Comparison of ENCODE assay signal across 1 cellular context in the genomic region with DNA sequence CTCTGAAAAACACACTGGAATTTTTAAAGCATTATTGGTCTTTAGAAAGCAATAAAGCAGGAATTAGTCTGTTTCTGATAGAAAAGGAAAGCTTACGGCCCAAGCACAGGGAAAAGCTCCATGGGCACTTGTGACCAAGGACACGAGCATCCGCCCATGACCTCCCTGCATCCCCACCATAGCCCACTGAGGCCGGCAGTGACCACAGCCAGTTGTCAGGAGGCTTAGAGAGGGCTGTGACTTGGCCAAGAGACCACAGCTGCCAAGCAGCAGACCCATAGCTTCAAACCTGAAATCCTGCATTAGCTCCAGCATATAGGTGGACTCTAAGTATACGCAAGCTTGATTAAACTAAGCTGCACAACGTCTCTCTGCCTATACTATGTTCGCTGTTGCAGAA.
TF ChIP-seq lines count a peak whose summit lies in the region.

No MANE protein-coding gene starts in this region.

TF ChIP-seq in H1, 55 proteins besides CTCF, POLR2A, EP300 and RAD21:
- TF ChIP-seq BCL11A (IDR thresholded peaks at IDR 0.05; ENCODE audit: low read depth in 2 of 2, low read length in 2 of 2) (no peak), RXRA (IDR thresholded peaks at IDR 0.05; ENCODE audit: insufficient read depth, low read depth, low read length) (no peak), POU5F1 (IDR thresholded peaks at IDR 0.05; ENCODE audit: low read depth, low read length) (no peak), CHD2 (IDR thresholded peaks at IDR 0.05; ENCODE audit: low read length) (no peak), HDAC2 (IDR thresholded peaks at IDR 0.05; ENCODE audit: borderline replicate concordance in 1 of 2, low read depth in 2 of 2, low read length in 2 of 2) (no peak), SRF (IDR thresholded peaks at IDR 0.05; ENCODE audit: low read depth, low read length) (no peak), JUN (IDR thresholded peaks at IDR 0.05; ENCODE audit: low read depth, low read length) (no peak), KDM4A (IDR thresholded peaks at IDR 0.05; ENCODE audit: low read depth, low read length, severe bottlenecking) (no peak)
